In the genomic region with DNA sequence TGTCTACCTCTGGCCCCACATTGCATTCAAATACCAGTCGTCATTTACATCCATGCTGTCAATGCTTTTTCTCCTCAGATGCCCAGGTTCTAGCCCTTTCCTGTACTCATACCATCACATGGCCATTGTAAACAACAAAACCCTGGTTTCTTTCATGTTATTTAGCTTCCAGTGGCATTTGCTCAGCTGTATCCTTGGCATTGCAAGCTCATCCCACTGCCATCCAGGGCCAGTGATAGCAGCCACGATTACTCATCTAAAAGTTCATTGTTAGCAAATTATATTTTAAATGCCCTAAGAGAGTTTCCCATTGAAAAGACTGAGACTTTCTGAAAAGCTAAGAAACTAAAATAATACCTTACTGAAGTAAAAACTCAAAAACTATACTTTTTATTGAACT, we compare ENCODE assay signal across 28 cellular contexts. TPM values are rescaled to one million over a fixed set of nuclear protein-coding genes. Genes with fewer than 3 reads are reported as not detected.
"Had no signal": no experiment of that assay in that cellular context is flagged by ENCODE, and none has a peak within 500 bp of the region (broad histone marks: within the 10 kb centered on the region; RNA-seq: fewer than 3 reads in every experiment).

No MANE protein-coding gene starts in this region.

- H3K36me3 ChIP-seq: esophagus squamous epithelium, gastrocnemius medialis, left lung, pancreas, prostate gland, right atrium auricular region, spleen, suprapubic skin, tibial nerve, WERI-Rb-1 had no signal

- H3K27me3 Mint-ChIP-seq: activated CD4-positive, alpha-beta T cell treated with anti-CD3 and anti-CD28 coated beads, Interleukin-2, amount 10 ng/mL, durations not matched to agents 24 days and 14 days; activated naive CD4-positive, alpha-beta T cell treated with anti-CD3 and anti-CD28 coated beads, Interleukin-2, amount 50 U/mL, for 24 hours; activated T-helper 17 cell treated with anti-CD3 and anti-CD28 coated beads, Interleukin-2, amount 50 U/mL, for 72 hours; naive thymus-derived CD4-positive, alpha-beta T cell had no signal

- ATAC-seq: activated CD4-positive, CD25-positive, alpha-beta regulatory T cell treated with anti-CD3 and anti-CD28 coated beads, Interleukin-2, amount 50 U/mL, for 24 hours; activated naive CD8-positive, alpha-beta T cell treated with anti-CD3 and anti-CD28 coated beads, Interleukin-2, amount 50 U/mL, for 24 hours; activated T-cell treated with anti-CD3 and anti-CD28 coated beads, Interleukin-2, amount 50 U/mL, for 4 hours; activated T-helper 17 cell treated with anti-CD3 and anti-CD28 coated beads, Interleukin-2, amount 50 U/mL, for 72 hours; gastrocnemius medialis; left lung; naive thymus-derived CD4-positive, alpha-beta T cell; pancreas had no signal

- H3K4me1 ChIP-seq: esophagus squamous epithelium, left lung, pancreas, prostate gland, right atrium auricular region, spleen, suprapubic skin, tibial nerve had no signal

- H3K9me3 ChIP-seq: esophagus squamous epithelium, gastrocnemius medialis, left lung, pancreas, prostate gland, right atrium auricular region, spleen, suprapubic skin, tibial nerve had no signal

- H3K36me3 Mint-ChIP-seq: activated CD4-positive, alpha-beta memory T cell treated with anti-CD3 and anti-CD28 coated beads for 36 hours; activated naive CD4-positive, alpha-beta T cell treated with anti-CD3 and anti-CD28 coated beads, Interleukin-2, amount 50 U/mL, for 24 hours; naive thymus-derived CD4-positive, alpha-beta T cell had no signal

- H3K4me3 Mint-ChIP-seq: activated CD4-positive, alpha-beta memory T cell treated with anti-CD3 and anti-CD28 coated beads for 36 hours; activated CD4-positive, alpha-beta T cell treated with anti-CD3 and anti-CD28 coated beads, Interleukin-2, amount 10 ng/mL, durations not matched to agents 24 days and 14 days; activated naive CD4-positive, alpha-beta T cell treated with anti-CD3 and anti-CD28 coated beads, Interleukin-2, amount 50 U/mL, for 24 hours; activated naive CD8-positive, alpha-beta T cell treated with anti-CD3 and anti-CD28 coated beads, Interleukin-2, amount 50 U/mL, for 24 hours; activated T-cell treated with anti-CD3 and anti-CD28 coated beads, Interleukin-2, amount 50 U/mL, for 4 hours; activated T-helper 17 cell treated with anti-CD3 and anti-CD28 coated beads, Interleukin-2, amount 50 U/mL, for 72 hours; naive thymus-derived CD4-positive, alpha-beta T cell had no signal

- FAIRE-seq: colon, endometrium, islet of Langerhans, pancreas had no signal

- H3K27ac ChIP-seq: epithelial cell of prostate, esophagus squamous epithelium, gastrocnemius medialis, left lung, pancreas, prostate gland, right atrium auricular region, spleen, suprapubic skin, tibial nerve, WERI-Rb-1 had no signal

- H3K9me3 Mint-ChIP-seq: activated CD4-positive, alpha-beta memory T cell treated with anti-CD3 and anti-CD28 coated beads for 36 hours; activated CD4-positive, alpha-beta T cell treated with anti-CD3 and anti-CD28 coated beads, Interleukin-2, amount 10 ng/mL, durations not matched to agents 24 days and 14 days; activated naive CD4-positive, alpha-beta T cell treated with anti-CD3 and anti-CD28 coated beads, Interleukin-2, amount 50 U/mL, for 24 hours; activated T-cell treated with anti-CD3 and anti-CD28 coated beads, Interleukin-2, amount 50 U/mL, for 4 hours had no signal

- DNase-seq: activated CD4-positive, alpha-beta memory T cell treated with anti-CD3 and anti-CD28 coated beads for 36 hours; activated CD4-positive, alpha-beta T cell treated with anti-CD3 and anti-CD28 coated beads, Interleukin-2, amount 10 ng/mL, durations not matched to agents 24 days and 14 days; activated naive CD8-positive, alpha-beta T cell treated with anti-CD3 and anti-CD28 coated beads, Interleukin-2, amount 50 U/mL, for 24 hours; activated T-cell treated with anti-CD3 and anti-CD28 coated beads, Interleukin-2, amount 50 U/mL, for 4 hours; anterior cingulate cortex; effector CD8-positive, alpha-beta T cell; esophagus squamous epithelium; gastrocnemius medialis; glutamatergic neuron; left lung; naive thymus-derived CD4-positive, alpha-beta T cell; pancreas; spleen; stimulated activated naive CD4-positive, alpha-beta T cell; WERI-Rb-1 had no signal

- H3K4me1 Mint-ChIP-seq: activated CD4-positive, alpha-beta T cell treated with anti-CD3 and anti-CD28 coated beads, Interleukin-2, amount 10 ng/mL, durations not matched to agents 24 days and 14 days; activated naive CD4-positive, alpha-beta T cell treated with anti-CD3 and anti-CD28 coated beads, Interleukin-2, amount 50 U/mL, for 24 hours; activated naive CD8-positive, alpha-beta T cell treated with anti-CD3 and anti-CD28 coated beads, Interleukin-2, amount 50 U/mL, for 24 hours; activated T-helper 17 cell treated with anti-CD3 and anti-CD28 coated beads, Interleukin-2, amount 50 U/mL, for 72 hours; naive thymus-derived CD4-positive, alpha-beta T cell had no signal

- H3K27me3 ChIP-seq: esophagus squamous epithelium, gastrocnemius medialis, left lung, pancreas, right atrium auricular region, spleen, suprapubic skin, tibial nerve had no signal

- H3K4me3 ChIP-seq: esophagus squamous epithelium, gastrocnemius medialis, left lung, lung, pancreas, prostate gland, right atrium auricular region, spleen, suprapubic skin, tibial nerve had no signal

- H3K27ac Mint-ChIP-seq: activated CD4-positive, alpha-beta memory T cell treated with anti-CD3 and anti-CD28 coated beads for 36 hours; activated CD4-positive, alpha-beta T cell treated with anti-CD3 and anti-CD28 coated beads, Interleukin-2, amount 10 ng/mL, durations not matched to agents 24 days and 14 days; activated naive CD4-positive, alpha-beta T cell treated with anti-CD3 and anti-CD28 coated beads, Interleukin-2, amount 50 U/mL, for 24 hours; activated naive CD8-positive, alpha-beta T cell treated with anti-CD3 and anti-CD28 coated beads, Interleukin-2, amount 50 U/mL, for 24 hours; activated T-helper 17 cell treated with anti-CD3 and anti-CD28 coated beads, Interleukin-2, amount 50 U/mL, for 72 hours; naive thymus-derived CD4-positive, alpha-beta T cell had no signal

RNA-seq across cellular contexts. Expression of gene VEGFC, which starts 34.0 kb away (rescaled TPM):
- total RNA-seq: activated CD4-positive, alpha-beta memory T cell treated with anti-CD3 and anti-CD28 coated beads for 36 hours; activated CD4-positive, alpha-beta T cell treated with anti-CD3 and anti-CD28 coated beads, Interleukin-2, amount 10 ng/mL, durations not matched to agents 24 days and 14 days; activated T-helper 17 cell treated with anti-CD3 and anti-CD28 coated beads, Interleukin-2, amount 50 U/mL, for 72 hours; naive thymus-derived CD4-positive, alpha-beta T cell; T-helper 1 cell treated with Interleukin-12 subunit alpha and Interleukin-12 subunit beta and Interleukin-4 antibody, amounts not matched to agents 30 ng/mL and 1 ng/mL, for 36 hours had no signal
- polyA plus RNA-seq: naive thymus-derived CD4-positive, alpha-beta T cell had no signal
